In genomic region chr12:63420206-63420644, GRCh38 we compare ENCODE assay signal across 10 cellular contexts.
DNase-seq lines count a peak whose midpoint lies in the region; ATAC-seq, FAIRE-seq and TF ChIP-seq lines count a peak whose summit lies in the region.
"Had no signal": no experiment of that assay in that cellular context is flagged by ENCODE, and none has a peak within 500 bp of the region (broad histone marks: within the 10 kb centered on the region; RNA-seq: fewer than 3 reads in every experiment).

No MANE protein-coding gene starts in this region.

- ATAC-seq in GM21381 (IDR thresholded peaks at IDR 0.05; ENCODE audit: unreplicated experiment) (peak; percentile 83), HG03565 (IDR thresholded peaks at IDR 0.05; ENCODE audit: unreplicated experiment) (peak; percentile 91)
- peak; percentile 32 for ATAC-seq in activated T-helper 17 cell treated with anti-CD3 and anti-CD28 coated beads, Interleukin-2, amount 50 U/mL, for 72 hours (replicated peaks)

- no peak overlapping the region for H3K4me3 Mint-ChIP-seq in activated T-helper 17 cell treated with anti-CD3 and anti-CD28 coated beads, Interleukin-2, amount 50 U/mL, for 72 hours
- H3K4me3 Mint-ChIP-seq: CD4-positive, CD25-positive, alpha-beta regulatory T cell had no signal

- no peaks in the 10 kb centered on the region for H3K9me3 Mint-ChIP-seq in activated T-helper 17 cell treated with anti-CD3 and anti-CD28 coated beads, Interleukin-2, amount 50 U/mL, for 72 hours

- H3K4me1 ChIP-seq in keratinocyte (ENCODE audit: control insufficient read depth, extremely low read depth, insufficient read depth, low read length) (no peaks in the 10 kb centered on the region), transverse colon (no peaks in the 10 kb centered on the region)

- peaks cover 13% of the 10 kb centered on the region for H3K27me3 Mint-ChIP-seq in activated T-helper 17 cell treated with anti-CD3 and anti-CD28 coated beads, Interleukin-2, amount 50 U/mL, for 72 hours
- H3K27me3 Mint-ChIP-seq: CD4-positive, CD25-positive, alpha-beta regulatory T cell had no signal

- H3K36me3 Mint-ChIP-seq in activated T-helper 17 cell treated with anti-CD3 and anti-CD28 coated beads, Interleukin-2, amount 50 U/mL, for 72 hours (ENCODE audit: low read depth), result no peaks in the 10 kb centered on the region
- H3K36me3 Mint-ChIP-seq: CD4-positive, CD25-positive, alpha-beta regulatory T cell had no signal

- intact Hi-C loops in transverse colon (cut with DNase I; ENCODE audit: low total_unique reads), result no loop called here

- TF ChIP-seq POLR2A in transverse colon (IDR thresholded peaks at IDR 0.05), result no peak

- H3K9me3 ChIP-seq in keratinocyte (ENCODE audit: control insufficient read depth, low read depth, low read length) (no peaks in the 10 kb centered on the region), transverse colon (peaks cover 0 to 8% of the 10 kb centered on the region in 2 donors)

- peak; percentile 43 for FAIRE-seq in keratinocyte (lab: Jason Lieb, UNC)
- FAIRE-seq: endometrium had no signal

- TF ChIP-seq CTCF in keratinocyte (optimal IDR thresholded peaks at IDR 0.05 in 1 of 3, IDR thresholded peaks at IDR 0.05 in 1 of 3, conservative IDR thresholded peaks at IDR 0.05 in 1 of 3; ENCODE audit: extremely low read depth in 1 of 3, insufficient read depth in 2 of 3, low read length in 3 of 3) (peak; percentile 31 to 70 (median 48)), transverse colon (IDR thresholded peaks at IDR 0.05) (peak; percentile 20 to 43 (median 21))

- H3K79me2 ChIP-seq in keratinocyte (ENCODE audit: control insufficient read depth, insufficient read depth, low read length), result no peaks in the 10 kb centered on the region

- dilution Hi-C loops in keratinocyte (cut with MboI; ENCODE audit: extremely low pct_ligation_motif_present, low sequenced_read_pairs), result no loop called here

- H3K4me3 ChIP-seq in keratinocyte (ENCODE audit: control insufficient read depth in 2 of 3, extremely low read depth in 1 of 3, insufficient read depth in 2 of 3, low read depth in 1 of 3, low read length in 3 of 3), result no peak overlapping the region
- no peak overlapping the region for H3K4me3 ChIP-seq in transverse colon

- H3K9me1 ChIP-seq in keratinocyte (ENCODE audit: control insufficient read depth, extremely low read depth, insufficient read depth, low read length), result no peaks in the 10 kb centered on the region

- no peaks in the 10 kb centered on the region for H3K4me1 Mint-ChIP-seq in activated T-helper 17 cell treated with anti-CD3 and anti-CD28 coated beads, Interleukin-2, amount 50 U/mL, for 72 hours
- H3K4me1 Mint-ChIP-seq: CD4-positive, CD25-positive, alpha-beta regulatory T cell had no signal

- TF ChIP-seq EP300 in transverse colon (IDR thresholded peaks at IDR 0.05; ENCODE audit: low read depth), result no peak

- no peak overlapping the region for H3K27ac Mint-ChIP-seq in activated T-helper 17 cell treated with anti-CD3 and anti-CD28 coated beads, Interleukin-2, amount 50 U/mL, for 72 hours
- H3K27ac Mint-ChIP-seq: CD4-positive, CD25-positive, alpha-beta regulatory T cell had no signal

- no peak overlapping the region for H2AFZ ChIP-seq in keratinocyte (ENCODE audit: control insufficient read depth, low read length)

- H3K4me2 ChIP-seq in keratinocyte (ENCODE audit: control insufficient read depth, extremely low read depth, insufficient read depth, low read depth, low read length), result no peak overlapping the region

- no peak overlapping the region for H3K9ac ChIP-seq in keratinocyte (ENCODE audit: control insufficient read depth, extremely low read depth, insufficient read depth, low read length)

- H3K27me3 ChIP-seq in keratinocyte (ENCODE audit: control insufficient read depth, extremely low read depth, insufficient read depth, low read length) (no peaks in the 10 kb centered on the region), transverse colon (no peaks in the 10 kb centered on the region)

- WGBS in transverse colon (ENCODE audit: low coverage in 1 of 2), 2 donors, result 28 to 33% methylated on average over 5 to 6 of the region's 6 CpGs

- H3K27ac ChIP-seq in keratinocyte (ENCODE audit: control insufficient read depth, insufficient read depth, low read length) (no peak overlapping the region), transverse colon (no peak overlapping the region)

- DNase-seq in NOMO-1 (lab: John Stamatoyannopoulos, UW; ENCODE audit: unreplicated experiment in 2 of 2) (peak; percentile 4 to 33), NOMO-1 treated with dmso at 0.1 percent for 144 hours (lab: John Stamatoyannopoulos, UW; ENCODE audit: unreplicated experiment) (no peak), NCI-H510A treated with DMSO at 0.1 percent for 48 hours (lab: John Stamatoyannopoulos, UW) (peak; percentile 93), keratinocyte (ENCODE audit: low read depth, low spot score) (no peak), transverse colon (peak; percentile 33)

- no peaks in the 10 kb centered on the region for H3K36me3 ChIP-seq in keratinocyte (ENCODE audit: control insufficient read depth in 2 of 2, extremely low read depth in 1 of 2, insufficient read depth in 2 of 2, low read length in 2 of 2)
- H3K36me3 ChIP-seq in transverse colon, result no peaks in the 10 kb centered on the region

- in situ Hi-C loops in transverse colon (cut with MboI; ENCODE audit: low pct_ligation_motif_present in 1 of 4, low pct_unique_long_range_greater_than_20kb in 1 of 4, low sequenced_read_pairs in 3 of 4), result no loop called here

- no peaks in the 10 kb centered on the region for H4K20me1 ChIP-seq in keratinocyte (ENCODE audit: control insufficient read depth, extremely low read depth, insufficient read depth, low read length)

Comparison
In these comparisons a context has a peak if more than half of its experiments do, and no peak if none do; other contexts are left out.
1. DNase-seq: peak in NOMO-1 (2 of 2), NCI-H510A treated with DMSO at 0.1 percent for 48 hours (single experiment) and transverse colon (single experiment); none in NOMO-1 treated with dmso at 0.1 percent for 144 hours (single experiment) and keratinocyte (single experiment).
2. ATAC-seq: peak in every context shown above with its lines; median percentile 91 in HG03565; 83 in GM21381; 32 in activated T-helper 17 cell treated with anti-CD3 and anti-CD28 coated beads, Interleukin-2, amount 50 U/mL, for 72 hours.